Comparison of ENCODE assay signal across 8 cellular contexts in the genomic region with DNA sequence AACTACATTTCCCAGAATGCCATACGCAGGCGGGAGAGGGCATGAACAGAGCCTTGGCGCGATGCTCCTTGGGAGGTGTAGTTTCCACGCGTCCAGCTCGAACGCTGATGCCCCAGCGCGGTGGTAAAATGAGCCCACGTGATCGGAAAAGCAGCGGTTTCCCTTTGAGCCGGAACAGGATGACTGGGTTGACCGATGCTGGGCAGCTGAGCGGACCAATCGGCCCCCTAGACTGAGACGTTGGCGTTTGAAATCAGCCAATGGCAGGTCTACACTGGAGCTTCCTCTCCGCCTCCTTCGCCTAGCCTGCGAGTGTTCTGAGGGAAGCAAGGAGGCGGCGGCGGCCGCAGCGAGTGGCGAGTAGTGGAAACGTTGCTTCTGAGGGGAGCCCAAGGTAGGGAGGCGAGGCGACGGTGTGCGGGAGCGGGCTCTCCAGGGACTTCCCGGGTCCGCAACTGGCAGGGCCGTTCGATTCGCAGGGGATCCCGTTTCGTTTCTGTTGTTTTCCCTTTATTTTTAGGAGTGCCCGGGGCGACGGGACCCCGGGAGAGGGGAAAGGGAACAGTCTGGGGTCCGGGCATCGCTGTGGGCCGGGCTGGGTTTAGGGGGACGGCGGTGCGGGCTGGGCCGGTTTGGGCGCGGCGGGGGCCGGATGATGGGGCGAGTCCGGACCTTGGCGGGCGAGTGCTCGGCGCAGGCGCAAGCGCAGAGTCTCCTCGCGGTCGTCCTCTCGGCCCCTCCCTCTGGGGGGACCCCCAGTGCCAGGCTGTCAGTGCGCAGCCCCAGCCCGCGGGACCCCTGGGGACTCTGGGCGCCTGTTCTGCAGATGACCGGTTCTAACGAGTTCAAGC. TPM values are rescaled to one million over a fixed set of nuclear protein-coding genes. Genes with fewer than 3 reads are reported as not detected.
DNase-seq lines count a peak whose midpoint lies in the region; ATAC-seq, FAIRE-seq and TF ChIP-seq lines count a peak whose summit lies in the region.

A gene with protein sequence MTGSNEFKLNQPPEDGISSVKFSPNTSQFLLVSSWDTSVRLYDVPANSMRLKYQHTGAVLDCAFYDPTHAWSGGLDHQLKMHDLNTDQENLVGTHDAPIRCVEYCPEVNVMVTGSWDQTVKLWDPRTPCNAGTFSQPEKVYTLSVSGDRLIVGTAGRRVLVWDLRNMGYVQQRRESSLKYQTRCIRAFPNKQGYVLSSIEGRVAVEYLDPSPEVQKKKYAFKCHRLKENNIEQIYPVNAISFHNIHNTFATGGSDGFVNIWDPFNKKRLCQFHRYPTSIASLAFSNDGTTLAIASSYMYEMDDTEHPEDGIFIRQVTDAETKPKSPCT (plus strand): TSS at position 311 of the 851 bp plus-strand sequence. CDS start 516 bp downstream, at position 827.

- TF ChIP-seq CTCF in GM12865 (IDR thresholded peaks at IDR 0.05; ENCODE audit: insufficient read depth, low read depth, low read length, missing control alignments) (no peak), pancreas (IDR thresholded peaks at IDR 0.05) (peak in 2 of 4 donors; percentile 7 to 15), tibial artery (IDR thresholded peaks at IDR 0.05) (peak; percentile 12 to 25)

- intact Hi-C loops in Right ventricle myocardium superior (cut with DNase I), result no loop called here
- intact Hi-C loops in pancreas (cut with DNase I), result no loop called here
- intact Hi-C loops in tibial artery (cut with DNase I; ENCODE audit: low total_unique reads), result loop anchor here (5.0 kb wide), 1 partner anchor 147 kb away; the partner anchor contains the start of genes ACADSB and IKZF5

- peaks cover 49% of the 10 kb centered on the region for H3K36me3 Mint-ChIP-seq in activated naive CD8-positive, alpha-beta T cell treated with anti-CD3 and anti-CD28 coated beads, Interleukin-2, amount 50 U/mL, for 24 hours (ENCODE audit: low read depth)

- peak; percentile 98 for FAIRE-seq in pancreas (lab: Jason Lieb, UNC)

- peaks cover 4% of the 10 kb centered on the region for H3K9me3 Mint-ChIP-seq in activated naive CD8-positive, alpha-beta T cell treated with anti-CD3 and anti-CD28 coated beads, Interleukin-2, amount 50 U/mL, for 24 hours

- peak within 1 kb of the TSS; percentile 100 for H3K27ac Mint-ChIP-seq in activated naive CD8-positive, alpha-beta T cell treated with anti-CD3 and anti-CD28 coated beads, Interleukin-2, amount 50 U/mL, for 24 hours

- DNase-seq in GM12865 (ENCODE audit: low read depth) (peak; percentile 100), NCI-H1417 treated with DMSO at 0.1 percent for 48 hours (lab: John Stamatoyannopoulos, UW) (peak; percentile 81), SW480 (ENCODE audit: low spot score) (peak; percentile 98), Right ventricle myocardium superior (peak; percentile 98), pancreas (peak; percentile 89 to 99 (median 98)), tibial artery (peak; percentile 99)
- DNase-seq in activated naive CD8-positive, alpha-beta T cell treated with anti-CD3 and anti-CD28 coated beads, Interleukin-2, amount 50 U/mL, for 24 hours, result peak; percentile 92

- H3K27ac ChIP-seq in pancreas (peak within 1 kb of the TSS; percentile 54 to 82 (median 68)), tibial artery (peak within 1 kb of the TSS; percentile 89 to 93)

- peak within 1 kb of the TSS; percentile 98 for H3K4me3 Mint-ChIP-seq in activated naive CD8-positive, alpha-beta T cell treated with anti-CD3 and anti-CD28 coated beads, Interleukin-2, amount 50 U/mL, for 24 hours

- 0% methylated on average over 62 to 74 of the region's 74 CpGs for WGBS in pancreas, 2 donors

- peaks cover 0 to 3% (median 0%) of the 10 kb centered on the region in 3 donors for H3K36me3 ChIP-seq in pancreas
- peaks cover 10 to 21% (median 13%) of the 10 kb centered on the region in 3 donors for H3K36me3 ChIP-seq in tibial artery

- H3K27me3 ChIP-seq in pancreas, result peaks cover 0 to 29% (median 12%) of the 10 kb centered on the region in 4 donors
- H3K27me3 ChIP-seq in tibial artery, result peaks cover 0 to 41% of the 10 kb centered on the region in 2 donors

- peaks cover 80% of the 10 kb centered on the region for H3K4me1 Mint-ChIP-seq in activated naive CD8-positive, alpha-beta T cell treated with anti-CD3 and anti-CD28 coated beads, Interleukin-2, amount 50 U/mL, for 24 hours

- ATAC-seq in HG02763 (IDR thresholded peaks at IDR 0.05; ENCODE audit: unreplicated experiment) (peak; percentile 92), Right ventricle myocardium superior (ENCODE audit: poor library complexity) (peak; percentile 99), pancreas (peak; percentile 95 to 98 (median 98))
- ATAC-seq in activated naive CD8-positive, alpha-beta T cell treated with anti-CD3 and anti-CD28 coated beads, Interleukin-2, amount 50 U/mL, for 24 hours, result peak; percentile 94

- H3K4me1 ChIP-seq in pancreas (peaks cover 3 to 26% (median 9%) of the 10 kb centered on the region in 3 donors), tibial artery (peaks cover 0 to 43% (median 32%) of the 10 kb centered on the region in 4 donors)

- no peaks in the 10 kb centered on the region for H3K9me3 ChIP-seq in pancreas
- no peaks in the 10 kb centered on the region for H3K9me3 ChIP-seq in tibial artery

- H3K4me3 ChIP-seq in GM12865 (ENCODE audit: low read depth, low read length) (peak within 1 kb of the TSS; percentile 85), pancreas (peak within 1 kb of the TSS; percentile 65 to 98 (median 88)), tibial artery (peak within 1 kb of the TSS; percentile 95 to 96)

- peaks cover 26% of the 10 kb centered on the region for H3K27me3 Mint-ChIP-seq in activated naive CD8-positive, alpha-beta T cell treated with anti-CD3 and anti-CD28 coated beads, Interleukin-2, amount 50 U/mL, for 24 hours

RNA-seq across cellular contexts. Expression of the gene that starts here (rescaled TPM):
- 36.3 TPM for total RNA-seq in Right ventricle myocardium superior
- 10 to 100 TPM; 15.9 to 33.8 (median 24.0) TPM for total RNA-seq in pancreas
- polyA plus RNA-seq in pancreas, result 10 to 100 TPM in 1 of 2 donors, 1 to 10 TPM in 1; 10.0 to 24.5 TPM

Comparison
In these comparisons a context has a peak if more than half of its experiments do, and no peak if none do; other contexts are left out.
1. Peak in every context shown above with its lines: DNase-seq, ATAC-seq, H3K4me3 ChIP-seq and H3K27ac ChIP-seq.